8 cellular contexts compared by ENCODE assay signal in genomic region chr10:42836771-42837468, GRCh38. TPM values are rescaled to one million over a fixed set of nuclear protein-coding genes. Genes with fewer than 3 reads are reported as not detected.
A peak's percentile ranks its signal among the peaks of the same experiment; 100 is the strongest.
DNase-seq lines count a peak whose midpoint lies in the region; ATAC-seq and TF ChIP-seq lines count a peak whose summit lies in the region.
"Had no signal": no experiment of that assay in that cellular context is flagged by ENCODE, and none has a peak within 500 bp of the region (broad histone marks: within the 10 kb centered on the region; RNA-seq: fewer than 3 reads in every experiment).

No MANE protein-coding gene starts in this region.

- H3K36me3 ChIP-seq in H7 (replicated peaks; ENCODE audit: control insufficient read depth, insufficient read depth, low read length) (no peaks in the 10 kb centered on the region), smooth muscle cell (ENCODE audit: low read depth) (no peaks in the 10 kb centered on the region), Caco-2 (ENCODE audit: control insufficient read depth, insufficient read depth, low read length) (no peaks in the 10 kb centered on the region)

- H3F3A ChIP-seq in smooth muscle cell (ENCODE audit: low read depth) = no peaks in the 10 kb centered on the region

- H3K4me2 ChIP-seq in smooth muscle cell = peak overlapping the region; percentile 84

- H3K4me1 ChIP-seq in smooth muscle cell (ENCODE audit: low read depth) = no peaks in the 10 kb centered on the region
- no peaks in the 10 kb centered on the region for H3K4me1 ChIP-seq in Caco-2

- peaks cover 27% of the 10 kb centered on the region for H3K27me3 Mint-ChIP-seq in WTC11 (ENCODE audit: low read depth)
- peaks cover 11% of the 10 kb centered on the region for H3K27me3 Mint-ChIP-seq in activated T-helper 17 cell treated with anti-CD3 and anti-CD28 coated beads, Interleukin-2, amount 50 U/mL, for 72 hours
- peaks cover 4% of the 10 kb centered on the region for H3K27me3 Mint-ChIP-seq in Caco-2 (ENCODE audit: insufficient read depth, unreplicated experiment)

- no peaks in the 10 kb centered on the region for H3K9me3 ChIP-seq in smooth muscle cell (replicated peaks; ENCODE audit: low read depth)
- H3K9me3 ChIP-seq in Caco-2 = no peaks in the 10 kb centered on the region

- 24% methylated on average over 60 of the region's 60 CpGs for WGBS in smooth muscle cell (ENCODE audit: low lambda C conversion rate)

- H3K36me3 Mint-ChIP-seq in WTC11 (peaks cover 6% of the 10 kb centered on the region), Caco-2 (ENCODE audit: insufficient read depth, unreplicated experiment) (peaks cover 7% of the 10 kb centered on the region)
- H3K36me3 Mint-ChIP-seq in activated T-helper 17 cell treated with anti-CD3 and anti-CD28 coated beads, Interleukin-2, amount 50 U/mL, for 72 hours (ENCODE audit: low read depth) = peaks cover 7% of the 10 kb centered on the region

- POLR2A ChIA-PET in WTC11 (lab: Charles Lee) = no interaction called here
- POLR2A ChIA-PET in Caco-2 (lab: Charles Lee) = no interaction called here

- CTCF ChIA-PET in WTC11 (lab: Charles Lee) = interaction anchor here (0.5 to 2.3 kb wide), 3 partner anchors 9 to 366 kb away, joined by 3 to 17 read pairs (median 3); no protein-coding TSS in a partner anchor
- CTCF ChIA-PET in Caco-2 (lab: Charles Lee) = no interaction called here

- no peaks in the 10 kb centered on the region for H4K20me1 ChIP-seq in smooth muscle cell (ENCODE audit: low read depth)

- DNase-seq in H7 (peak; percentile 65), WTC11 (ENCODE audit: low spot score) (peak; percentile 25), left ventricle myocardium superior (peak; percentile 53), smooth muscle cell (lab: John Stamatoyannopoulos, UW; ENCODE audit: unreplicated experiment) (no peak), Caco-2 (no peak)

- H3K4me3 Mint-ChIP-seq in WTC11 (peak overlapping the region; percentile 66), Caco-2 (ENCODE audit: unreplicated experiment) (no peak overlapping the region)
- H3K4me3 Mint-ChIP-seq in activated T-helper 17 cell treated with anti-CD3 and anti-CD28 coated beads, Interleukin-2, amount 50 U/mL, for 72 hours = no peak overlapping the region
- H3K4me3 Mint-ChIP-seq: memory B cell had no signal

- TF ChIP-seq CTCF in WTC11 (IDR thresholded peaks at IDR 0.05) (no peak), smooth muscle cell (IDR thresholded peaks at IDR 0.05; ENCODE audit: borderline replicate concordance, insufficient read depth, poor library complexity, severe bottlenecking) (no peak), Caco-2 (IDR thresholded peaks at IDR 0.05; ENCODE audit: insufficient read depth in 1 of 2, low read depth in 1 of 2, low read length in 1 of 2, severe bottlenecking in 1 of 2, unreplicated experiment in 1 of 2) (no peak)

- H3K9me3 Mint-ChIP-seq in WTC11 (peaks cover 11% of the 10 kb centered on the region), Caco-2 (ENCODE audit: unreplicated experiment) (no peaks in the 10 kb centered on the region)
- H3K9me3 Mint-ChIP-seq in activated T-helper 17 cell treated with anti-CD3 and anti-CD28 coated beads, Interleukin-2, amount 50 U/mL, for 72 hours = no peaks in the 10 kb centered on the region
- H3K9me3 Mint-ChIP-seq: memory B cell had no signal

- intact Hi-C loops in left ventricle myocardium superior (cut with micrococcal nuclease) (no loop called here), Caco-2 (cut with micrococcal nuclease; ENCODE audit: unreplicated experiment) (no loop called here)

- BruUV-seq in Caco-2 (replicated peaks; lab: Mats Ljungman, UMichigan) = no TSS peak

- H3K4me3 ChIP-seq in H7 (ENCODE audit: insufficient read depth, low read depth, low read length) (peak overlapping the region; percentile 31; the same call in 1 of the 2 replicates), smooth muscle cell (peak overlapping the region; percentile 48), Caco-2 (ENCODE audit: low read depth, low read length) (no peak overlapping the region)

- no peaks in the 10 kb centered on the region for H3K79me2 ChIP-seq in smooth muscle cell (ENCODE audit: low read depth)

- H3K4me1 Mint-ChIP-seq in WTC11 (peaks cover 26% of the 10 kb centered on the region), Caco-2 (ENCODE audit: low read depth, unreplicated experiment) (no peaks in the 10 kb centered on the region)
- no peaks in the 10 kb centered on the region for H3K4me1 Mint-ChIP-seq in activated T-helper 17 cell treated with anti-CD3 and anti-CD28 coated beads, Interleukin-2, amount 50 U/mL, for 72 hours
- H3K4me1 Mint-ChIP-seq: memory B cell had no signal

- H3K27me3 ChIP-seq in H7 (ENCODE audit: control insufficient read depth, insufficient read depth, low read length) = peaks cover 3% of the 10 kb centered on the region; the same call in 1 of the 2 replicates
- peaks cover 20% of the 10 kb centered on the region for H3K27me3 ChIP-seq in smooth muscle cell (ENCODE audit: low read depth)
- no peaks in the 10 kb centered on the region for H3K27me3 ChIP-seq in Caco-2 (replicated peaks; ENCODE audit: control insufficient read depth, insufficient read depth, low read length)

- H3K27ac Mint-ChIP-seq in WTC11 = no peak overlapping the region
- no peak overlapping the region for H3K27ac Mint-ChIP-seq in activated T-helper 17 cell treated with anti-CD3 and anti-CD28 coated beads, Interleukin-2, amount 50 U/mL, for 72 hours
- no peak overlapping the region for H3K27ac Mint-ChIP-seq in Caco-2 (ENCODE audit: unreplicated experiment)
- H3K27ac Mint-ChIP-seq: memory B cell had no signal

- ATAC-seq in WTC11 (no peak; the same call in 1 of the 2 replicates), left ventricle myocardium superior (peak; percentile 84), GM21825 (IDR thresholded peaks at IDR 0.05; ENCODE audit: unreplicated experiment) (no peak)
- no peak for ATAC-seq in activated T-helper 17 cell treated with anti-CD3 and anti-CD28 coated beads, Interleukin-2, amount 50 U/mL, for 72 hours (replicated peaks)

- H3K27ac ChIP-seq in smooth muscle cell (ENCODE audit: low read depth) = no peak overlapping the region

- no peak overlapping the region for H3K9ac ChIP-seq in smooth muscle cell (ENCODE audit: low read depth)

- H2AFZ ChIP-seq in smooth muscle cell (ENCODE audit: low read depth) = peak overlapping the region; percentile 54

TF ChIP-seq in WTC11, 78 proteins besides CTCF, POLR2A, EP300 and RAD21:
- TF ChIP-seq TP53 (CRISPR knock-in tag; IDR thresholded peaks at IDR 0.05) (0 out of 2 replicates have a peak, but pooled peaks have one; percentile 26), SMAD4 (CRISPR knock-in tag; IDR thresholded peaks at IDR 0.05) (no peak), MAX (CRISPR knock-in tag; IDR thresholded peaks at IDR 0.05) (0 out of 2 replicates have a peak, but pooled peaks have one; percentile 17), ZNF423 (CRISPR knock-in tag; IDR thresholded peaks at IDR 0.05) (peak; percentile 54; the same call in 1 of the 2 replicates), OVOL2 (CRISPR knock-in tag; IDR thresholded peaks at IDR 0.05; ENCODE audit: borderline replicate concordance) (no peak), GRHL2 (CRISPR knock-in tag; IDR thresholded peaks at IDR 0.05; ENCODE audit: insufficient replicate concordance, severe bottlenecking) (no peak)

RNA-seq across cellular contexts. Expression of gene BMS1, which starts 54.3 kb away (rescaled TPM):
- total RNA-seq in H7 (2014; rRNA removed; shearing (Covaris generic)) = 18.5 and 26.1 TPM in 2 replicates
- total RNA-seq in WTC11 (2021) = 31.7 to 37.7 TPM (median 31.9 TPM) in 3 replicates
- total RNA-seq in left ventricle myocardium superior = 14.7 TPM
- 17.5 and 22.4 TPM in 2 replicates for total RNA-seq in smooth muscle cell
- polyA plus RNA-seq in smooth muscle cell = 14.9 and 16.5 TPM in 2 replicates
- total RNA-seq in activated T-helper 17 cell treated with anti-CD3 and anti-CD28 coated beads, Interleukin-2, amount 50 U/mL, for 72 hours = 10 to 100 TPM; 15.8 to 26.7 TPM
- 36.3 and 38.2 TPM in 2 replicates for total RNA-seq in Caco-2 (2022)

Comparison
In these comparisons a context has a peak if more than half of its experiments do, and no peak if none do; other contexts are left out.
1. DNase-seq: peak in H7 (single experiment), WTC11 (single experiment) and left ventricle myocardium superior (single experiment); none in smooth muscle cell (single experiment) and Caco-2 (0 of 2).